23 cellular contexts compared by ENCODE assay signal in the genomic region with DNA sequence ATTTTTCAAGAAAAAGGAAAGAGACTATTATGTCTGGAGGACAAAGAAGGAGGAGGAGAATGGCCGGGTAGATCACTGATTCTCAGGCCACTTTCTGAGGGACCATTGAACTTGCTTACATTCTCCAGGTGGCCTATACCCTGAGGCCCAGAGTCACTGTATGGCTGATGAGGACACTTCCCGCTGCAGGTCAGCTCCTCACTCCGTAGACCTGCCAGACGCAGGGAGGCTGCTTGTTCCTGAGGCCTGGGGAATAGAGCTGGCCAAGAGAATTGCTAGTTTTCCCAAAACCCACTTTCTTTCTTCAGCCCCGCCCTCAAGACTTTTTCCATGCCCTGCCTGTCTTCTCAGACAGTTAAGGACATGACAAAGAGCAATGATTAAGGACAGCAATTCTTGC.
"Had no signal": no experiment of that assay in that cellular context is flagged by ENCODE, and none has a peak within 500 bp of the region (broad histone marks: within the 10 kb centered on the region; RNA-seq: fewer than 3 reads in every experiment).

No MANE protein-coding gene starts in this region.

- H3K4me1 ChIP-seq: colonic mucosa, left lung, lower lobe of right lung, parathyroid adenoma, psoas muscle, stomach, thyroid gland, upper lobe of right lung had no signal

- H3K27me3 ChIP-seq: colonic mucosa, left lung, stomach, thyroid gland, upper lobe of right lung had no signal

- H3K9me3 ChIP-seq: colonic mucosa, left lung, lower lobe of right lung, psoas muscle, stomach, thyroid gland, upper lobe of right lung had no signal

- H3K79me2 ChIP-seq: parathyroid adenoma had no signal

- H3K4me3 ChIP-seq: colonic mucosa, left lung, lower lobe of right lung, psoas muscle, stomach, thyroid gland, upper lobe of right lung had no signal

- ATAC-seq: left lung; lower lobe of right lung; naive thymus-derived CD4-positive, alpha-beta T cell; psoas muscle; stimulated activated naive B cell treated with anti-CD40 and anti-IgM and Interleukin-4, amounts not matched to agents 10 μg/mL and 1 μg/mL and 100 μg/mL, for 72 hours; upper lobe of right lung had no signal

- H3K27ac ChIP-seq: colonic mucosa, left lung, lower lobe of right lung, parathyroid adenoma, psoas muscle, stomach, thyroid gland, upper lobe of right lung had no signal

- DNase-seq: activated CD4-positive, alpha-beta T cell treated with anti-CD3 and anti-CD28 coated beads for 4 hours; activated CD4-positive, alpha-beta T cell treated with anti-CD3 and anti-CD28 coated beads, Interleukin-2, amount 50 U/mL, for 48 hours; activated CD8-positive, alpha-beta memory T cell treated with anti-CD3 and anti-CD28 coated beads for 24 hours; activated effector memory CD4-positive, alpha-beta T cell treated with Interleukin-2 at 50 U/mL for 16 hours; activated naive CD4-positive, alpha-beta T cell treated with Interleukin-2 at 50 U/mL for 16 hours; anterior cingulate cortex; cerebellar nuclear complex; colonic mucosa; effector CD8-positive, alpha-beta T cell; head of caudate nucleus; kidney glomerular epithelial cell; left lung; lower lobe of right lung; naive thymus-derived CD4-positive, alpha-beta T cell; nucleus accumbens; psoas muscle; stimulated activated CD4-positive, alpha-beta T cell treated with anti-CD3 and anti-CD28 coated beads, Interleukin-15, amount 100 ng/mL, for 24 hours; stimulated activated CD4-positive, alpha-beta T cell treated with anti-CD3 and anti-CD28 coated beads, Interleukin-2, amount 100 ng/mL, for 24 hours; stimulated activated naive B cell treated with anti-CD40 and anti-IgM and Interleukin-4, amounts not matched to agents 10 μg/mL and 1 μg/mL and 100 μg/mL, for 72 hours; stomach; thyroid gland; upper lobe of right lung had no signal

- H3K36me3 ChIP-seq: colonic mucosa, left lung, lower lobe of right lung, stomach, thyroid gland, upper lobe of right lung had no signal

- H2AFZ ChIP-seq: parathyroid adenoma had no signal
